ENCODE assay signal across 32 cellular contexts in the genomic region with DNA sequence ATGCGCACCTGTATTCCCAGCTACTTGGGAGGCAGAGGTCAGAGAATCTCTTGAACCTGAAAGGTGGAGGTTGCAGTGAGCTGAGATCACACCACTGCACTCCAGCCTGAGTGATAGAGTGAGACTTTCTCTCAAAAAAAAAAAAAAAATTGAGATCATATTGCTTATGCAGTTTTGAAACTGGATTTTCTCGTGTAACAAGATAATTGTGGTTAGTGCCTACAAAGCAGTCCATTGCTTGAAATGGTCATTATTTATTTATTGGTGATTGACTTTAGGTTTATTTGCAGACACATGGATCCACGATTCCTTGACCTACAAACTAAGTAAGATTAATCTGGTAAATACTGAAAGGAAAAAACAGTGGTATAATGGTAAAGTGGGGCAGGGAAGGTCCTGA.
DNase-seq lines count a peak whose midpoint lies in the region; ATAC-seq and TF ChIP-seq lines count a peak whose summit lies in the region.
"Had no signal": no experiment of that assay in that cellular context is flagged by ENCODE, and none has a peak within 500 bp of the region (broad histone marks: within the 10 kb centered on the region; RNA-seq: fewer than 3 reads in every experiment).

No MANE protein-coding gene starts in this region.

- H3K27me3 ChIP-seq in PC-9 (ENCODE audit: insufficient read depth, low read depth), result no peaks in the 10 kb centered on the region
- H3K27me3 ChIP-seq in CD4-positive, alpha-beta T cell (ENCODE audit: control insufficient read depth, insufficient read depth, low read length), result no peaks in the 10 kb centered on the region

- H3K9me2 ChIP-seq in PC-9 (ENCODE audit: insufficient read depth), result no peaks in the 10 kb centered on the region
- H3K9me2 ChIP-seq: SK-N-SH had no signal

- H3K4me3 Mint-ChIP-seq in natural killer cell, result no peak overlapping the region
- no peak overlapping the region for H3K4me3 Mint-ChIP-seq in CD4-positive, alpha-beta T cell
- H3K4me3 Mint-ChIP-seq: CD8-positive, alpha-beta T cell; H9; HFFc6; T-helper 1 cell treated with Interleukin-12 subunit alpha and Interleukin-12 subunit beta and Interleukin-4 antibody, amounts not matched to agents 30 μg/mL and 1 μg/mL, for 36 hours had no signal

- H3K4me1 Mint-ChIP-seq in natural killer cell, result peaks cover 29 to 68% of the 10 kb centered on the region in 2 donors
- no peaks in the 10 kb centered on the region for H3K4me1 Mint-ChIP-seq in CD4-positive, alpha-beta T cell (ENCODE audit: low read depth)

- POLR2A ChIA-PET in PC-9 (lab: Charles Lee; ENCODE audit: unreplicated experiment), result interaction anchor here (0.5 to 0.7 kb wide), 2 partner anchors 52 to 683 kb away, joined by 3 to 12 read pairs; no protein-coding TSS in a partner anchor
- POLR2A ChIA-PET in CD4-positive, alpha-beta T cell (lab: Charles Lee), result interaction anchor here (0.8 kb wide), 1 partner anchor 11 kb away, joined by 3 read pairs; no protein-coding TSS in a partner anchor

- H2AFZ ChIP-seq in PC-9, result no peak overlapping the region
- H2AFZ ChIP-seq: GM23248 had no signal

- TF ChIP-seq CTCF in PC-9 (conservative IDR thresholded peaks at IDR 0.05) (no peak), natural killer cell (IDR thresholded peaks at IDR 0.05) (no peak)
- TF ChIP-seq CTCF in CD4-positive, alpha-beta T cell (IDR thresholded peaks at IDR 0.05), result no peak

- ATAC-seq in GM19452 (IDR thresholded peaks at IDR 0.05; ENCODE audit: unreplicated experiment) (peak; percentile 5), natural killer cell (peak in 1 of 3 donors; percentile 16), HG03469 (IDR thresholded peaks at IDR 0.05; ENCODE audit: unreplicated experiment) (no peak), HG02678 (IDR thresholded peaks at IDR 0.05; ENCODE audit: unreplicated experiment) (no peak)
- ATAC-seq in CD4-positive, alpha-beta T cell (ENCODE audit: poor library complexity), result no peak
- ATAC-seq: A549; CD8-positive, alpha-beta T cell; Panc1 had no signal

- H4K20me1 ChIP-seq in PC-9 (ENCODE audit: insufficient read depth), result no peaks in the 10 kb centered on the region

- H3K36me3 Mint-ChIP-seq in natural killer cell, result peaks cover 19% of the 10 kb centered on the region
- peaks cover 33% of the 10 kb centered on the region for H3K36me3 Mint-ChIP-seq in CD4-positive, alpha-beta T cell (ENCODE audit: low read depth)

- peaks cover 25% of the 10 kb centered on the region for H3K4me1 ChIP-seq in PC-9 (replicated peaks; ENCODE audit: insufficient read depth)
- H3K4me1 ChIP-seq: A549, Caco-2 had no signal

- H3K27me3 Mint-ChIP-seq in natural killer cell (ENCODE audit: low read depth in 2 of 2), result no peaks in the 10 kb centered on the region
- H3K27me3 Mint-ChIP-seq in CD4-positive, alpha-beta T cell, result no peaks in the 10 kb centered on the region

- H3K9me3 ChIP-seq in PC-9 (ENCODE audit: insufficient read depth, low read depth), result no peaks in the 10 kb centered on the region
- no peaks in the 10 kb centered on the region for H3K9me3 ChIP-seq in CD4-positive, alpha-beta T cell (ENCODE audit: control insufficient read depth, low read length)
- H3K9me3 ChIP-seq: A549, Caco-2, SK-N-SH had no signal

- peak overlapping the region; percentile 65 for H3K27ac ChIP-seq in PC-9
- H3K27ac ChIP-seq in CD4-positive, alpha-beta T cell (ENCODE audit: low read depth, low read length), result no peak overlapping the region
- H3K27ac ChIP-seq: A549, GM23248, HL-60, RWPE1 had no signal

- CTCF ChIA-PET in PC-9 (lab: Charles Lee), result interaction anchor here (0.6 kb wide), 2 partner anchors 61 to 210 kb away, joined by 3 to 8 read pairs; no protein-coding TSS in a partner anchor
- CTCF ChIA-PET in CD4-positive, alpha-beta T cell (lab: Charles Lee), result no interaction called here

- H3K79me2 ChIP-seq in PC-9 (ENCODE audit: low read depth), result no peaks in the 10 kb centered on the region

- no TSS peak for BruUV-seq in PC-9 (replicated peaks; lab: Mats Ljungman, UMichigan)

- H3F3A ChIP-seq in PC-9 (ENCODE audit: insufficient read depth, low read depth), result peaks cover 9% of the 10 kb centered on the region

- intact Hi-C loops in PC-9 (cut with micrococcal nuclease; ENCODE audit: unreplicated experiment) (loop anchor here (2.0 kb wide), 1 partner anchor 27 kb away; no protein-coding TSS in a partner anchor), natural killer cell (cut with micrococcal nuclease) (loop anchor here (10.0 kb wide), 1 partner anchor 315 kb away; no protein-coding TSS in a partner anchor)
- intact Hi-C loops in CD4-positive, alpha-beta T cell (cut with DNase I, micrococcal nuclease), result no loop called here

- H3K36me3 ChIP-seq in PC-9 (ENCODE audit: low read depth), result no peaks in the 10 kb centered on the region

- DNase-seq in HT-29 (ENCODE audit: low spot score), result peak; percentile 22
- DNase-seq in PC-9, result peak; percentile 16 to 92
- DNase-seq in natural killer cell, result no peak
- no peak for DNase-seq in CD4-positive, alpha-beta T cell
- DNase-seq: C1 segment of cervical spinal cord; Caco-2; CD8-positive, alpha-beta T cell; DMS 273 treated with DMSO at 0.1 percent for 48 hours; DND-41; GM23248; H9; HFFc6; Karpas-422; NCI-H1092 treated with DMSO at 0.1 percent for 48 hours; NCI-H1436; NCI-H187 treated with DMSO at 0.1 percent for 48 hours; NCI-H2107; NCI-H524; NCI-H774; NK-92 treated with Interleukin-12 subunit alpha and Interleukin-12 subunit beta, amount 100 ng/mL, for 24 hours; SHP77 treated with DMSO at 0.1 percent for 48 hours; SK-N-SH; SW 1271; T-helper 9 cell had no signal

- peak overlapping the region; percentile 67 for H3K4me2 ChIP-seq in PC-9
- H3K4me2 ChIP-seq: A549, SK-N-SH had no signal

- peak overlapping the region; percentile 33; the same call in 1 of the 2 replicates for H3K4me3 ChIP-seq in PC-9
- H3K4me3 ChIP-seq: A549, GM23248 had no signal

- H3K27ac Mint-ChIP-seq in natural killer cell, result peak overlapping the region; percentile 81 to 85
- no peak overlapping the region for H3K27ac Mint-ChIP-seq in CD4-positive, alpha-beta T cell
- H3K27ac Mint-ChIP-seq: CD8-positive, alpha-beta T cell; H9; HFFc6; T-helper 1 cell treated with Interleukin-12 subunit alpha and Interleukin-12 subunit beta and Interleukin-4 antibody, amounts not matched to agents 30 μg/mL and 1 μg/mL, for 36 hours had no signal

- no peaks in the 10 kb centered on the region for H3K9me3 Mint-ChIP-seq in natural killer cell
- H3K9me3 Mint-ChIP-seq in CD4-positive, alpha-beta T cell, result no peaks in the 10 kb centered on the region
- H3K9me3 Mint-ChIP-seq: H9; HFFc6; T-helper 1 cell treated with Interleukin-12 subunit alpha and Interleukin-12 subunit beta and Interleukin-4 antibody, amounts not matched to agents 30 μg/mL and 1 μg/mL, for 36 hours had no signal

Comparison
In these comparisons a context has a peak if more than half of its experiments do, and no peak if none do; other contexts are left out.
1. DNase-seq: peak in HT-29 (single experiment) and PC-9 (2 of 2); none in natural killer cell (single experiment) and CD4-positive, alpha-beta T cell (0 of 10).
2. intact Hi-C loops: an anchor here in PC-9 (2.0 kb wide) and natural killer cell (10.0 kb wide); none called in CD4-positive, alpha-beta T cell.